ENCODE assay signal across 17 cellular contexts in genomic region chr12:76197283-76197682, GRCh38.
DNase-seq lines count a peak whose midpoint lies in the region.
"Had no signal": no experiment of that assay in that cellular context is flagged by ENCODE, and none has a peak within 500 bp of the region (broad histone marks: within the 10 kb centered on the region; RNA-seq: fewer than 3 reads in every experiment).

No MANE protein-coding gene starts in this region.

- H3K36me3 Mint-ChIP-seq in activated T-helper 1 cell treated with anti-CD3 and anti-CD28 coated beads, Interleukin-12 subunit alpha, Interleukin-12 subunit beta, Interleukin-2, Interleukin-4 antibody, amounts not matched to agents 30 ng/mL and 10 ng/mL and 1 ng/mL, durations not matched to agents 14 hours and 24 hours and 36 hours (ENCODE audit: low read depth) = no peaks in the 10 kb centered on the region
- H3K36me3 Mint-ChIP-seq: CD4-positive, CD25-positive, alpha-beta regulatory T cell; CD8-positive, alpha-beta T cell had no signal

- no peak overlapping the region for H3K4me3 Mint-ChIP-seq in activated T-helper 1 cell treated with anti-CD3 and anti-CD28 coated beads, Interleukin-12 subunit alpha, Interleukin-12 subunit beta, Interleukin-2, Interleukin-4 antibody, amounts not matched to agents 30 ng/mL and 10 ng/mL and 1 ng/mL, durations not matched to agents 14 hours and 24 hours and 36 hours
- H3K4me3 Mint-ChIP-seq: CD4-positive, CD25-positive, alpha-beta regulatory T cell; CD8-positive, alpha-beta T cell had no signal

- no peak overlapping the region for H3K27ac Mint-ChIP-seq in activated T-helper 1 cell treated with anti-CD3 and anti-CD28 coated beads, Interleukin-12 subunit alpha, Interleukin-12 subunit beta, Interleukin-2, Interleukin-4 antibody, amounts not matched to agents 30 ng/mL and 10 ng/mL and 1 ng/mL, durations not matched to agents 14 hours and 24 hours and 36 hours
- H3K27ac Mint-ChIP-seq: CD4-positive, CD25-positive, alpha-beta regulatory T cell; CD8-positive, alpha-beta T cell had no signal

- H3K27me3 Mint-ChIP-seq in activated T-helper 1 cell treated with anti-CD3 and anti-CD28 coated beads, Interleukin-12 subunit alpha, Interleukin-12 subunit beta, Interleukin-2, Interleukin-4 antibody, amounts not matched to agents 30 ng/mL and 10 ng/mL and 1 ng/mL, durations not matched to agents 14 hours and 24 hours and 36 hours (ENCODE audit: insufficient read depth) = peaks cover 8% of the 10 kb centered on the region

- intact Hi-C loops in head of caudate nucleus (cut with DNase I) = no loop called here
- intact Hi-C loops in activated T-helper 1 cell treated with anti-CD3 and anti-CD28 coated beads, Interleukin-12 subunit alpha, Interleukin-12 subunit beta, Interleukin-2, Interleukin-4 antibody, amounts not matched to agents 30 ng/mL and 10 ng/mL and 1 ng/mL, durations not matched to agents 14 hours and 24 hours and 36 hours (cut with micrococcal nuclease) = no loop called here

- H3K4me1 Mint-ChIP-seq in activated T-helper 1 cell treated with anti-CD3 and anti-CD28 coated beads, Interleukin-12 subunit alpha, Interleukin-12 subunit beta, Interleukin-2, Interleukin-4 antibody, amounts not matched to agents 30 ng/mL and 10 ng/mL and 1 ng/mL, durations not matched to agents 14 hours and 24 hours and 36 hours (ENCODE audit: low read depth) = no peaks in the 10 kb centered on the region
- H3K4me1 Mint-ChIP-seq: CD4-positive, CD25-positive, alpha-beta regulatory T cell had no signal

- peak in 43 of 61 donors; percentile 2 to 89 (median 29) for DNase-seq in caudate nucleus (lab: John Stamatoyannopoulos, UW)
- DNase-seq in head of caudate nucleus = peak in 41 of 42 donors; percentile 8 to 90 (median 59)
- DNase-seq in occipital lobe (lab: John Stamatoyannopoulos, UW) = peak; percentile 6
- no peak for DNase-seq in NCI-H2107 (lab: John Stamatoyannopoulos, UW)
- no peak for DNase-seq in activated T-helper 1 cell treated with anti-CD3 and anti-CD28 coated beads, Interleukin-12 subunit alpha, Interleukin-12 subunit beta, Interleukin-2, Interleukin-4 antibody, amounts not matched to agents 30 ng/mL and 10 ng/mL and 1 ng/mL, durations not matched to agents 14 hours and 24 hours and 36 hours (ENCODE audit: low spot score)
- no peak for DNase-seq in CD1c-positive myeloid dendritic cell (ENCODE audit: extremely low spot score)
- DNase-seq: C1 segment of cervical spinal cord; Caco-2; CD4-positive, CD25-positive, alpha-beta regulatory T cell; CD8-positive, alpha-beta T cell; DMS 273 treated with DMSO at 0.1 percent for 48 hours; DMS79; EL; GDM1; GM23248; H7; HCEC 1CT had no signal

- peaks cover 21% of the 10 kb centered on the region for H3K9me3 Mint-ChIP-seq in activated T-helper 1 cell treated with anti-CD3 and anti-CD28 coated beads, Interleukin-12 subunit alpha, Interleukin-12 subunit beta, Interleukin-2, Interleukin-4 antibody, amounts not matched to agents 30 ng/mL and 10 ng/mL and 1 ng/mL, durations not matched to agents 14 hours and 24 hours and 36 hours

- H3K27ac ChIP-seq in caudate nucleus (ENCODE audit: low read depth, low read length) = no peak overlapping the region
- H3K27ac ChIP-seq: GM23248 had no signal

Comparison
In these comparisons a context has a peak if more than half of its experiments do, and no peak if none do; other contexts are left out.
1. DNase-seq: peak in caudate nucleus (43 of 61), head of caudate nucleus (41 of 42) and occipital lobe (single experiment); none in NCI-H2107 (single experiment), activated T-helper 1 cell treated with anti-CD3 and anti-CD28 coated beads, Interleukin-12 subunit alpha, Interleukin-12 subunit beta, Interleukin-2, Interleukin-4 antibody, amounts not matched to agents 30 ng/mL and 10 ng/mL and 1 ng/mL, durations not matched to agents 14 hours and 24 hours and 36 hours (single experiment) and CD1c-positive myeloid dendritic cell (single experiment).